Comparison of ENCODE assay signal across 24 cellular contexts in the genomic region with DNA sequence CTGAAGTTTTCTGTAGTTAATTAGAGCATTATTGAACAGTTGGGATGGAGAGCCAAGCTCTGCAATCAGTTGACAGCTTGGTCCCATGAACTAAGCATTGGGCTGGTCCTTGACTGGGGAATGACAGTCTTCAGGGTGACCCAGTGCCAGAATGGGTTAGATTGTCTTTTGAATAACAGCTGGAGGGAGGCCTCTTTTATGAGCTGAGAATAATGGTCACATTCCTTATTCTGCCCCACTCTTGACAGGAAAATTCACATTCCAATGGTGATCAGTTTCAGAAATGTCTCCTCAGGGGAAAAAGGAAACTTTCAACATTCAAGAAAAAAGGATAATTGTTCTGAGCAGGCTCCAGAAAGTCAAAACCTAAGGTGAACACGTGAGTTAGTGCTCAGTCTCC.
"Had no signal": no experiment of that assay in that cellular context is flagged by ENCODE, and none has a peak within 500 bp of the region (broad histone marks: within the 10 kb centered on the region; RNA-seq: fewer than 3 reads in every experiment).

No MANE protein-coding gene starts in this region.

- H3K4me3 ChIP-seq: lower lobe of right lung, ovary, right lobe of liver, smooth muscle cell, suprapubic skin, vagina had no signal

- H3K4me3 Mint-ChIP-seq: effector memory CD8-positive, alpha-beta T cell; immature natural killer cell; natural killer cell; stimulated activated naive CD8-positive, alpha-beta T cell treated with anti-CD3 and anti-CD28 coated beads, Interleukin-15, amount 100 ng/mL, for 72 hours had no signal

- H3K36me3 ChIP-seq: lower lobe of right lung, ovary, right lobe of liver, suprapubic skin, vagina had no signal

- H3K9me3 ChIP-seq: lower lobe of right lung, ovary, right lobe of liver, suprapubic skin, vagina had no signal

- H3K27ac Mint-ChIP-seq: effector memory CD8-positive, alpha-beta T cell; immature natural killer cell; natural killer cell; stimulated activated naive CD8-positive, alpha-beta T cell treated with anti-CD3 and anti-CD28 coated beads, Interleukin-15, amount 100 ng/mL, for 72 hours had no signal

- FAIRE-seq: endometrium, keratinocyte had no signal

- H3K4me2 ChIP-seq: smooth muscle cell had no signal

- DNase-seq: cortex of kidney; effector memory CD8-positive, alpha-beta T cell; foreskin keratinocyte; hypothalamus; immature natural killer cell; left ventricle myocardium superior; lower lobe of right lung; natural killer cell; occipital lobe; ovary; posterior cingulate gyrus; right lobe of liver; stimulated activated CD4-positive, alpha-beta T cell treated with anti-CD3 and anti-CD28 coated beads, Interleukin-12 subunit alpha, Interleukin-12 subunit beta, amount 100 ng/mL, for 4 hours; stimulated activated CD4-positive, alpha-beta T cell treated with anti-CD3 and anti-CD28 coated beads, Interleukin-1b, Interleukin-23, amount 100 ng/mL, for 48 hours; stimulated activated CD4-positive, alpha-beta T cell treated with anti-CD3 and anti-CD28 coated beads, Interleukin-4, amount 100 ng/mL, for 1 hour; stimulated activated CD8-positive, alpha-beta memory T cell treated with anti-CD3 and anti-CD28 coated beads, Interleukin-4, amount 100 ng/mL, for 48 hours; stimulated activated naive CD4-positive, alpha-beta T cell; stimulated activated naive CD8-positive, alpha-beta T cell treated with anti-CD3 and anti-CD28 coated beads, Interleukin-15, amount 100 ng/mL, for 72 hours; trophoblast cell had no signal

- H3K27ac ChIP-seq: foreskin keratinocyte, lower lobe of right lung, ovary, right lobe of liver, suprapubic skin, vagina had no signal

- H3K4me1 ChIP-seq: foreskin keratinocyte, right lobe of liver, vagina had no signal

- H3K36me3 Mint-ChIP-seq: immature natural killer cell, natural killer cell had no signal

- H3K4me1 Mint-ChIP-seq: immature natural killer cell; natural killer cell; stimulated activated naive CD8-positive, alpha-beta T cell treated with anti-CD3 and anti-CD28 coated beads, Interleukin-15, amount 100 ng/mL, for 72 hours had no signal

- H3K27me3 ChIP-seq: foreskin keratinocyte, ovary, right lobe of liver, suprapubic skin, vagina had no signal

- H3K9me3 Mint-ChIP-seq: effector memory CD8-positive, alpha-beta T cell; immature natural killer cell; natural killer cell; stimulated activated naive CD8-positive, alpha-beta T cell treated with anti-CD3 and anti-CD28 coated beads, Interleukin-15, amount 100 ng/mL, for 72 hours had no signal
